In the genomic region with DNA sequence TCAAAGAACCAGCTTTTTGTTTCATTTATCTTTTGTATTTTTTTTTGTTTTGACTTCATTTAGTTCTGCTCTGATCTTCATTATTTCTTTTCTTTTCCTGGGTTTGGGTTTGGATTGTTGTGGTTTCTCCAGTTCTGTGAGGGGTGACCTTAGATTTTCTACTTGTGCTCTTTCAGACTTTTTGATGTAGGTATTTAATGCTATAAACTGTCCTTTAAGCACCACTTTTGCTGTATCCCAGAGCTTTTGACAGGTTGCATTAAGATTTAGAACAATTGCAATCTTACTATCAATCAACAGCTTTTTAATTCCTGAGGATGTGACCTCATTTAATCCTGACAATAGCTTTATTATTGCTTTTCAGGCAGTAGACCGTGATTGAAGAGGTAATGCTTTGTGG, we compare ENCODE assay signal across 28 cellular contexts.
"Had no signal": no experiment of that assay in that cellular context is flagged by ENCODE, and none has a peak within 500 bp of the region (broad histone marks: within the 10 kb centered on the region; RNA-seq: fewer than 3 reads in every experiment).

No MANE protein-coding gene starts in this region.

- H3K9me3 Mint-ChIP-seq: stimulated activated effector memory CD8-positive, alpha-beta T cell treated with anti-CD3 and anti-CD28 coated beads, Interleukin-12 subunit alpha, Interleukin-12 subunit beta, amount 100 ng/mL, for 72 hours; stimulated activated memory B cell treated with anti-CD40 and anti-IgM and Interleukin-4, amounts not matched to agents 10 μg/mL and 1 μg/mL and 100 μg/mL, for 72 hours; stimulated activated naive CD8-positive, alpha-beta T cell treated with anti-CD3 and anti-CD28 coated beads, Interleukin-15, amount 100 ng/mL, for 72 hours; stimulated activated naive CD8-positive, alpha-beta T cell treated with anti-CD3 and anti-CD28 coated beads, Interleukin-15, Interleukin-2, amounts not matched to agents 100 ng/mL and 50 ng/mL, for 24 hours had no signal

- H3K36me3 ChIP-seq: stomach, suprapubic skin, thoracic aorta, thyroid gland, tibial artery, tibial nerve, transverse colon, upper lobe of left lung, upper lobe of right lung, uterus, vagina had no signal

- H3K4me1 ChIP-seq: stomach, suprapubic skin, testis, thyroid gland, tibial artery, tibial nerve, transverse colon, upper lobe of left lung, upper lobe of right lung, uterus, vagina had no signal

- H3K27me3 ChIP-seq: testis, thyroid gland, upper lobe of left lung, uterus, vagina had no signal

- H3K4me3 ChIP-seq: stomach, suprapubic skin, testis, thoracic aorta, thyroid gland, tibial artery, tibial nerve, transverse colon, upper lobe of left lung, upper lobe of right lung, uterus, vagina had no signal

- H3K4me1 Mint-ChIP-seq: stimulated activated effector memory CD8-positive, alpha-beta T cell treated with anti-CD3 and anti-CD28 coated beads, Interleukin-12 subunit alpha, Interleukin-12 subunit beta, amount 100 ng/mL, for 72 hours had no signal

- H3K9me3 ChIP-seq: suprapubic skin, testis, thoracic aorta, thyroid gland, tibial artery, transverse colon, upper lobe of left lung, upper lobe of right lung, uterus, vagina had no signal

- H3K27ac ChIP-seq: stomach, suprapubic skin, testis, thoracic aorta, thyroid gland, tibial artery, tibial nerve, transverse colon, upper lobe of left lung, upper lobe of right lung, uterus, vagina had no signal

- DNase-seq: stimulated activated CD4-positive, alpha-beta T cell treated with anti-CD3 and anti-CD28 coated beads, Interleukin-2, amount 100 ng/mL, for 48 hours; stimulated activated CD4-positive, alpha-beta T cell treated with anti-CD3 and anti-CD28 coated beads, Interleukin-4, amount 100 ng/mL, for 1 hour; stimulated activated CD4-positive, alpha-beta T cell treated with anti-CD3 and anti-CD28 coated beads, Interleukin-4, amount 100 ng/mL, for 24 hours; stimulated activated CD4-positive, alpha-beta T cell treated with anti-CD3 and anti-CD28 coated beads, Interleukin-4, amount 100 ng/mL, for 4 hours; stimulated activated CD8-positive, alpha-beta memory T cell treated with anti-CD3 and anti-CD28 coated beads, Interleukin-4, amount 100 ng/mL, for 48 hours; stimulated activated naive B cell treated with anti-CD40 and anti-IgM and Interleukin-4, amounts not matched to agents 10 μg/mL and 1 μg/mL and 100 μg/mL, for 72 hours; stimulated activated naive CD4-positive, alpha-beta T cell; stimulated activated naive CD4-positive, alpha-beta T cell treated with Interleukin-2 at 50 U/mL for 16 hours; stimulated activated naive CD8-positive, alpha-beta T cell treated with anti-CD3 and anti-CD28 coated beads, Interleukin-15, amount 100 ng/mL, for 72 hours; stimulated activated naive CD8-positive, alpha-beta T cell treated with anti-CD3 and anti-CD28 coated beads, Interleukin-15, Interleukin-2, amounts not matched to agents 100 U/mL and 50 U/mL, for 24 hours; stomach; substantia nigra; testis; thyroid gland; tibial artery; transverse colon; trophoblast cell; upper lobe of left lung; upper lobe of right lung; uterus had no signal

- H3K4me3 Mint-ChIP-seq: stimulated activated effector memory CD8-positive, alpha-beta T cell treated with anti-CD3 and anti-CD28 coated beads, Interleukin-12 subunit alpha, Interleukin-12 subunit beta, amount 100 ng/mL, for 72 hours; stimulated activated memory B cell treated with anti-CD40 and anti-IgM and Interleukin-4, amounts not matched to agents 10 μg/mL and 1 μg/mL and 100 μg/mL, for 72 hours; stimulated activated naive B cell treated with anti-CD40 and anti-IgM and Interleukin-4, amounts not matched to agents 10 μg/mL and 1 μg/mL and 100 μg/mL, for 72 hours; stimulated activated naive CD8-positive, alpha-beta T cell treated with anti-CD3 and anti-CD28 coated beads, Interleukin-15, amount 100 ng/mL, for 72 hours; stimulated activated naive CD8-positive, alpha-beta T cell treated with anti-CD3 and anti-CD28 coated beads, Interleukin-15, Interleukin-2, amounts not matched to agents 100 ng/mL and 50 ng/mL, for 24 hours; type B pancreatic cell had no signal

- H3K27me3 Mint-ChIP-seq: stimulated activated naive B cell treated with anti-CD40 and anti-IgM and Interleukin-4, amounts not matched to agents 10 μg/mL and 1 μg/mL and 100 μg/mL, for 72 hours had no signal

- H3K27ac Mint-ChIP-seq: stimulated activated effector memory CD8-positive, alpha-beta T cell treated with anti-CD3 and anti-CD28 coated beads, Interleukin-12 subunit alpha, Interleukin-12 subunit beta, amount 100 ng/mL, for 72 hours; stimulated activated memory B cell treated with anti-CD40 and anti-IgM and Interleukin-4, amounts not matched to agents 10 μg/mL and 1 μg/mL and 100 μg/mL, for 72 hours; stimulated activated naive B cell treated with anti-CD40 and anti-IgM and Interleukin-4, amounts not matched to agents 10 μg/mL and 1 μg/mL and 100 μg/mL, for 72 hours; stimulated activated naive CD8-positive, alpha-beta T cell treated with anti-CD3 and anti-CD28 coated beads, Interleukin-15, amount 100 ng/mL, for 72 hours; stimulated activated naive CD8-positive, alpha-beta T cell treated with anti-CD3 and anti-CD28 coated beads, Interleukin-15, Interleukin-2, amounts not matched to agents 100 ng/mL and 50 ng/mL, for 24 hours; type B pancreatic cell had no signal

- H3K36me3 Mint-ChIP-seq: stimulated activated effector memory CD8-positive, alpha-beta T cell treated with anti-CD3 and anti-CD28 coated beads, Interleukin-12 subunit alpha, Interleukin-12 subunit beta, amount 100 ng/mL, for 72 hours; stimulated activated memory B cell treated with anti-CD40 and anti-IgM and Interleukin-4, amounts not matched to agents 10 μg/mL and 1 μg/mL and 100 μg/mL, for 72 hours; stimulated activated naive B cell treated with anti-CD40 and anti-IgM and Interleukin-4, amounts not matched to agents 10 μg/mL and 1 μg/mL and 100 μg/mL, for 72 hours; type B pancreatic cell had no signal

- ATAC-seq: stimulated activated effector memory CD8-positive, alpha-beta T cell treated with anti-CD3 and anti-CD28 coated beads, Interleukin-12 subunit alpha, Interleukin-12 subunit beta, amount 100 ng/mL, for 72 hours; stimulated activated memory B cell treated with anti-CD40 and anti-IgM and Interleukin-4, amounts not matched to agents 10 μg/mL and 1 μg/mL and 100 μg/mL, for 72 hours; stimulated activated naive B cell treated with anti-CD40 and anti-IgM and Interleukin-4, amounts not matched to agents 10 μg/mL and 1 μg/mL and 100 μg/mL, for 72 hours; stimulated activated naive CD8-positive, alpha-beta T cell treated with anti-CD3 and anti-CD28 coated beads, Interleukin-15, amount 100 ng/mL, for 72 hours; stimulated activated naive CD8-positive, alpha-beta T cell treated with anti-CD3 and anti-CD28 coated beads, Interleukin-15, Interleukin-2, amounts not matched to agents 100 U/mL and 50 U/mL, for 24 hours; upper lobe of right lung had no signal
